ENCODE assay signal across 1 cellular context in genomic region chr12:102062419-102062806, GRCh38.
TF ChIP-seq lines count a peak whose summit lies in the region.

No MANE protein-coding gene starts in this region.

TF ChIP-seq in endothelial cell of umbilical vein, 7 proteins besides CTCF, POLR2A, EP300 and RAD21:
- TF ChIP-seq POLR2AphosphoS5 (IDR thresholded peaks at IDR 0.05; ENCODE audit: insufficient read depth, low read depth, low read length): no peak
- no peak for TF ChIP-seq EZH2 (IDR thresholded peaks at IDR 0.05; ENCODE audit: borderline replicate concordance, low read depth, low read length, severe bottlenecking)
- TF ChIP-seq FOS (IDR thresholded peaks at IDR 0.05; ENCODE audit: borderline replicate concordance, insufficient read depth, low read length): no peak
TF ChIP-seq in endothelial cell of umbilical vein: peak in this region for 0.
